Comparison of ENCODE assay signal across 12 cellular contexts in the genomic region with DNA sequence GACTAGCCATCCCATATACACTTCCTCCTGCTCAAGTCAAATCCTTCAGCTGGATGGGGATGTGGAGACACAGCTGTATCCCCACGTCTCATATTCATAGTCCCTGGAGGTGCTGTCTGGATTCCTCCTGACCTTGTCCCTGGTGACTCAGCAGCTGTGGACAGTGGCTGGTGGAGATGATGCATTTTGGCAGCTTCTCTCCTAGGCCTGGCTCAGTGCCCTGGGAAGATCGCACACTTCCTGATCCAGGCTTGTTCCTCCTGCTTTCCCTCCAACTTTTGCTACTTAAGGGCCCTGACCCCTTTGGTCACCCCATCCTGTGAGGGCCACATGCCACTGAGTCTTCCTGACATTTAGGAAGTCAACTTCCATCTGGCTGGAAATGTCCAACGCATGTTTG. TPM values are rescaled to one million over a fixed set of nuclear protein-coding genes. Genes with fewer than 3 reads are reported as not detected.
DNase-seq lines count a peak whose midpoint lies in the region; ATAC-seq and TF ChIP-seq lines count a peak whose summit lies in the region.
"Had no signal": no experiment of that assay in that cellular context is flagged by ENCODE, and none has a peak within 500 bp of the region (broad histone marks: within the 10 kb centered on the region; RNA-seq: fewer than 3 reads in every experiment).

No MANE protein-coding gene starts in this region.

- peaks cover 3% of the 10 kb centered on the region; the same call in 1 of the 2 replicates for H3K4me1 ChIP-seq in IMR-90 (ENCODE audit: control insufficient read depth, insufficient read depth, low read length)
- H3K4me1 ChIP-seq in thyroid gland, result no peaks in the 10 kb centered on the region

- no peaks in the 10 kb centered on the region for H3K79me1 ChIP-seq in IMR-90 (ENCODE audit: low read depth in 1 of 2, low read length in 2 of 2)

- H3K27ac Mint-ChIP-seq in activated naive CD8-positive, alpha-beta T cell treated with anti-CD3 and anti-CD28 coated beads, Interleukin-2, amount 50 U/mL, for 24 hours, result no peak overlapping the region
- H3K27ac Mint-ChIP-seq: activated T-cell treated with anti-CD3 and anti-CD28 coated beads, Interleukin-2, amount 50 U/mL, for 24 hours had no signal

- WGBS in IMR-90 (ENCODE audit: extremely low coverage in 2 of 2, insufficient read length in 1 of 2), 2 experiments, result no CpG with 5 or more reads among the region's 3 CpGs
- WGBS in thyroid gland, 2 donors, result 61 to 70% methylated on average over 3 of the region's 3 CpGs

- H3K18ac ChIP-seq in IMR-90 (ENCODE audit: low read depth, low read length), result no peak overlapping the region

- no peak overlapping the region for H2BK120ac ChIP-seq in IMR-90 (ENCODE audit: low read depth, low read length)

- no peak overlapping the region for H4K5ac ChIP-seq in IMR-90 (ENCODE audit: low read depth, low read length)

- no peaks in the 10 kb centered on the region for H3K4me1 Mint-ChIP-seq in activated naive CD8-positive, alpha-beta T cell treated with anti-CD3 and anti-CD28 coated beads, Interleukin-2, amount 50 U/mL, for 24 hours

- no peak overlapping the region for H3K56ac ChIP-seq in IMR-90 (ENCODE audit: extremely low read depth, insufficient read depth, low read length)

- no peaks in the 10 kb centered on the region for H3K36me3 Mint-ChIP-seq in activated naive CD8-positive, alpha-beta T cell treated with anti-CD3 and anti-CD28 coated beads, Interleukin-2, amount 50 U/mL, for 24 hours (ENCODE audit: low read depth)

- no TSS peak for BruUV-seq in IMR-90 (replicated peaks; lab: Mats Ljungman, UMichigan)

- TF ChIP-seq CTCF in IMR-90 (conservative IDR thresholded peaks at IDR 0.05; ENCODE audit: low read depth, low read length) (no peak), cardiac fibroblast (IDR thresholded peaks at IDR 0.05; ENCODE audit: low read depth, low read length) (no peak), thyroid gland (IDR thresholded peaks at IDR 0.05) (no peak)

- H2BK20ac ChIP-seq in IMR-90 (ENCODE audit: low read depth, low read length), result no peak overlapping the region

- no peak overlapping the region for H2AFZ ChIP-seq in IMR-90 (replicated peaks; ENCODE audit: low read length, poor library complexity)

- in situ Hi-C loops in IMR-90 (cut with MboI; ENCODE audit: low sequenced_read_pairs), result loop anchor here (10.0 kb wide), 1 partner anchor 57 kb away; no protein-coding TSS in a partner anchor

- TF ChIP-seq POLR2A in IMR-90 (IDR thresholded peaks at IDR 0.05; ENCODE audit: low read depth, low read length) (no peak), thyroid gland (IDR thresholded peaks at IDR 0.05) (no peak)

- no peak for TF ChIP-seq RAD21 in IMR-90 (IDR thresholded peaks at IDR 0.05; ENCODE audit: low read length)

- no peak overlapping the region for H3K4me2 ChIP-seq in IMR-90 (ENCODE audit: low read depth, low read length)

- H3K4me3 ChIP-seq in IMR-90 (ENCODE audit: insufficient read depth, low read depth, low read length) (no peak overlapping the region), cardiac fibroblast (replicated peaks in 1 of 2; ENCODE audit: low read depth in 2 of 2, low read length in 2 of 2) (no peak overlapping the region), thyroid gland (replicated peaks in 1 of 3) (no peak overlapping the region)

- no peak overlapping the region for H3K23ac ChIP-seq in IMR-90 (ENCODE audit: low read depth, low read length)

- dilution Hi-C loops in IMR-90 (cut with HindIII; ENCODE audit: low sequenced_read_pairs, unreplicated experiment), result no loop called here

- ATAC-seq in IMR-90 (ENCODE audit: low read depth), result no peak
- ATAC-seq in activated naive CD8-positive, alpha-beta T cell treated with anti-CD3 and anti-CD28 coated beads, Interleukin-2, amount 50 U/mL, for 24 hours, result no peak

- H3K14ac ChIP-seq in IMR-90 (replicated peaks; ENCODE audit: low read depth, low read length), result no peak overlapping the region

- no peaks in the 10 kb centered on the region for H3K27me3 ChIP-seq in IMR-90 (ENCODE audit: control insufficient read depth, insufficient read depth, low read length)
- H3K27me3 ChIP-seq in thyroid gland, result no peaks in the 10 kb centered on the region

- H3K9me3 Mint-ChIP-seq in activated naive CD8-positive, alpha-beta T cell treated with anti-CD3 and anti-CD28 coated beads, Interleukin-2, amount 50 U/mL, for 24 hours, result peaks cover 9% of the 10 kb centered on the region
- H3K9me3 Mint-ChIP-seq: activated T-cell treated with anti-CD3 and anti-CD28 coated beads, Interleukin-2, amount 50 U/mL, for 24 hours had no signal

- H3K9ac ChIP-seq in IMR-90 (ENCODE audit: low read depth, low read length), result no peak overlapping the region

- no peak overlapping the region for H3K4me3 Mint-ChIP-seq in activated naive CD8-positive, alpha-beta T cell treated with anti-CD3 and anti-CD28 coated beads, Interleukin-2, amount 50 U/mL, for 24 hours
- H3K4me3 Mint-ChIP-seq: activated T-cell treated with anti-CD3 and anti-CD28 coated beads, Interleukin-2, amount 50 U/mL, for 24 hours had no signal

- peak; percentile 42 for DNase-seq in IMR-90
- peak; percentile 25 to 85 for DNase-seq in cardiac fibroblast (ENCODE audit: low read depth in 2 of 2)
- DNase-seq in islet precursor cell, result peak; percentile 63
- peak; percentile 15 to 24 for DNase-seq in thyroid gland
- no peak for DNase-seq in DMS79 treated with DMSO at 0.1 percent for 48 hours (lab: John Stamatoyannopoulos, UW)
- DNase-seq in DMS153 (lab: John Stamatoyannopoulos, UW), result no peak
- no peak for DNase-seq in activated naive CD8-positive, alpha-beta T cell treated with anti-CD3 and anti-CD28 coated beads, Interleukin-2, amount 50 U/mL, for 24 hours
- DNase-seq in germinal center (ENCODE audit: low spot score), result no peak
- DNase-seq: activated T-cell treated with anti-CD3 and anti-CD28 coated beads, Interleukin-2, amount 50 U/mL, for 24 hours; NCI-H1105 treated with DMSO at 0.1 percent for 48 hours; NCI-H524 had no signal

- H4K91ac ChIP-seq in IMR-90 (ENCODE audit: insufficient read depth, low read depth, low read length), result no peak overlapping the region

- H2BK5ac ChIP-seq in IMR-90 (ENCODE audit: low read depth, low read length, poor library complexity, severe bottlenecking), result no peak overlapping the region

- H4K20me1 ChIP-seq in IMR-90 (ENCODE audit: insufficient read depth, low read length), result no peaks in the 10 kb centered on the region

- H3K36me3 ChIP-seq in IMR-90 (ENCODE audit: control insufficient read depth, insufficient read depth, low read length) (no peaks in the 10 kb centered on the region), thyroid gland (no peaks in the 10 kb centered on the region)

- H3K27ac ChIP-seq in IMR-90 (ENCODE audit: insufficient read depth, low read length), result no peak overlapping the region
- no peak overlapping the region for H3K27ac ChIP-seq in thyroid gland

- intact Hi-C loops in IMR-90 (cut with micrococcal nuclease), result no loop called here
- intact Hi-C loops in thyroid gland (cut with DNase I), result no loop called here

- no peak overlapping the region for H2BK15ac ChIP-seq in IMR-90 (ENCODE audit: low read depth, low read length)

- H4K8ac ChIP-seq in IMR-90 (ENCODE audit: low read depth in 2 of 2, low read length in 2 of 2), result no peak overlapping the region

- no peak overlapping the region for H3K4ac ChIP-seq in IMR-90 (ENCODE audit: low read depth, low read length)

- POLR2A ChIA-PET in IMR-90 (lab: Charles Lee; ENCODE audit: unreplicated experiment), result no interaction called here

- H2AK5ac ChIP-seq in IMR-90 (ENCODE audit: low read depth, low read length), result no peak overlapping the region

- no peak overlapping the region for H2AK9ac ChIP-seq in IMR-90 (replicated peaks; ENCODE audit: low read depth, low read length, poor library complexity)

- no peaks in the 10 kb centered on the region for H3K27me3 Mint-ChIP-seq in activated naive CD8-positive, alpha-beta T cell treated with anti-CD3 and anti-CD28 coated beads, Interleukin-2, amount 50 U/mL, for 24 hours

- H3K9me3 ChIP-seq in IMR-90 (ENCODE audit: control insufficient read depth, insufficient read depth, low read length), result peaks cover 2% of the 10 kb centered on the region
- H3K9me3 ChIP-seq in thyroid gland, result no peaks in the 10 kb centered on the region

- H3K9me1 ChIP-seq in IMR-90 (ENCODE audit: insufficient read depth, low read length), result no peaks in the 10 kb centered on the region

- CTCF ChIA-PET in IMR-90 (lab: Yijun Ruan, JAX), result no interaction called here

TF ChIP-seq in IMR-90, 13 proteins besides CTCF, POLR2A, EP300 and RAD21:
- TF ChIP-seq MXI1 (IDR thresholded peaks at IDR 0.05; ENCODE audit: borderline replicate concordance, low read depth, low read length) (no peak), CEBPB (IDR thresholded peaks at IDR 0.05; ENCODE audit: low read depth, low read length) (no peak), MAZ (IDR thresholded peaks at IDR 0.05; ENCODE audit: borderline replicate concordance, low read depth, low read length) (no peak), FOS (IDR thresholded peaks at IDR 0.05; ENCODE audit: low read depth, low read length) (no peak), SMC3 (IDR thresholded peaks at IDR 0.05; ENCODE audit: low read depth, low read length) (no peak)
- TF ChIP-seq, protein P1, sequence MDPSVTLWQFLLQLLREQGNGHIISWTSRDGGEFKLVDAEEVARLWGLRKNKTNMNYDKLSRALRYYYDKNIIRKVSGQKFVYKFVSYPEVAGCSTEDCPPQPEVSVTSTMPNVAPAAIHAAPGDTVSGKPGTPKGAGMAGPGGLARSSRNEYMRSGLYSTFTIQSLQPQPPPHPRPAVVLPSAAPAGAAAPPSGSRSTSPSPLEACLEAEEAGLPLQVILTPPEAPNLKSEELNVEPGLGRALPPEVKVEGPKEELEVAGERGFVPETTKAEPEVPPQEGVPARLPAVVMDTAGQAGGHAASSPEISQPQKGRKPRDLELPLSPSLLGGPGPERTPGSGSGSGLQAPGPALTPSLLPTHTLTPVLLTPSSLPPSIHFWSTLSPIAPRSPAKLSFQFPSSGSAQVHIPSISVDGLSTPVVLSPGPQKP (IDR thresholded peaks at IDR 0.05; ENCODE audit: borderline replicate concordance, low read depth, low read length), result no peak

RNA-seq across cellular contexts. Expression of gene ADAMTSL3, which starts 44.4 kb away (rescaled TPM):
- total RNA-seq in IMR-90 (2012; rRNA removed), result under 0.01 TPM in 1 of 2 replicates, not detected in the other
- 0.02 TPM in 1 of 2 replicates, not detected in the other for polyA plus RNA-seq in IMR-90 (2012; rRNA removed)
- 0.01 TPM in 1 of 2 replicates, not detected in the other for polyA plus RNA-seq in IMR-90 (2012; cell fraction: cytosol; rRNA removed)
- polyA plus RNA-seq in IMR-90 (2012; cell fraction: nucleus; rRNA removed; ENCODE audit: low replicate concordance), result 0.01 TPM in 1 of 2 replicates, not detected in the other
- total RNA-seq in thyroid gland, result 10 to 100 TPM in 1 of 4 donors, 1 to 10 TPM in 3; 5.5 to 14.8 (median 6.5) TPM
- total RNA-seq: mononuclear cell had no signal

Comparison
In these comparisons a context has a peak if more than half of its experiments do, and no peak if none do; other contexts are left out.
1. DNase-seq: peak in IMR-90 (single experiment), cardiac fibroblast (2 of 2), islet precursor cell (single experiment) and thyroid gland (2 of 2); none in DMS79 treated with DMSO at 0.1 percent for 48 hours (single experiment), DMS153 (single experiment), activated naive CD8-positive, alpha-beta T cell treated with anti-CD3 and anti-CD28 coated beads, Interleukin-2, amount 50 U/mL, for 24 hours (single experiment) and germinal center (single experiment).